19 cellular contexts compared by ENCODE assay signal in the genomic region with DNA sequence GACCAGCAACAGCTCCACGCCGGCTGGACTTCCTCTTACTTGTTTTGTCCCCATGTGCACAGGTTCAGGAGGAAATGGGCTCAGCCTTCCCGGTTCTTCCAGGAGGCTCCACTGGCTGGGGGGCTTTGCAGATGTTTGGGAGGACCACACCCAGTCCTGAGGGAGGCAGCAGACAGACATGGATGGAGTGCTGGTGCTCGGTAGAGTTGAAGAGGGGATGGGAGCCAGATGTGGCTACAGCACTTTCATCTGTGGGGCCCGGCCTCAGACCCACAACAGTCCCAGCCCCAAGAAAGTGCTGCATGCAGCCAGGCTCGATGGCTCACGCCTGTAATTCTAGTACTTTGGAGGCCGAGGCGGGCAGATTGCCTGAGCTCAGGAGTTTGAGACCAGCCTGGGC.
"Had no signal": no experiment of that assay in that cellular context is flagged by ENCODE, and none has a peak within 500 bp of the region (broad histone marks: within the 10 kb centered on the region; RNA-seq: fewer than 3 reads in every experiment).

No MANE protein-coding gene starts in this region.

- H3K4me1 ChIP-seq: foreskin keratinocyte, lower lobe of right lung, neural progenitor cell, parathyroid adenoma, prostate gland, tibial artery, upper lobe of left lung, uterus had no signal

- ATAC-seq: foreskin keratinocyte; left lung; natural killer cell treated with Interleukin-12 subunit alpha and Interleukin-12 subunit beta and Interleukin-15 and Interleukin-18, amount 100 ng/mL, for 72 hours; right lobe of liver; stimulated activated effector memory CD8-positive, alpha-beta T cell treated with anti-CD3 and anti-CD28 coated beads, Interleukin-12 subunit alpha, Interleukin-12 subunit beta, amount 100 ng/mL, for 72 hours; stimulated activated naive CD8-positive, alpha-beta T cell treated with anti-CD3 and anti-CD28 coated beads, Interleukin-15, Interleukin-2, amounts not matched to agents 100 U/mL and 50 U/mL, for 24 hours had no signal

- H3K27me3 Mint-ChIP-seq: memory B cell; natural killer cell treated with Interleukin-12 subunit alpha and Interleukin-12 subunit beta and Interleukin-15 and Interleukin-18, amount 100 ng/mL, for 72 hours had no signal

- H3K4me3 ChIP-seq: esophagus squamous epithelium, left lung, lower lobe of right lung, neural progenitor cell, prostate gland, right lobe of liver, tibial artery, upper lobe of left lung, uterus had no signal

- H3K27ac ChIP-seq: esophagus squamous epithelium, foreskin keratinocyte, left lung, lower lobe of right lung, neural progenitor cell, parathyroid adenoma, prostate gland, right lobe of liver, tibial artery, upper lobe of left lung, uterus had no signal

- H3K27ac Mint-ChIP-seq: memory B cell; natural killer cell treated with Interleukin-12 subunit alpha and Interleukin-12 subunit beta and Interleukin-15 and Interleukin-18, amount 100 ng/mL, for 72 hours; neural progenitor cell had no signal

- H3K27me3 ChIP-seq: esophagus squamous epithelium, foreskin keratinocyte, left lung, neural progenitor cell, right lobe of liver, tibial artery, upper lobe of left lung, uterus had no signal

- H3K9me3 ChIP-seq: esophagus squamous epithelium, left lung, lower lobe of right lung, prostate gland, right lobe of liver, tibial artery, upper lobe of left lung, uterus had no signal

- H3K9me3 Mint-ChIP-seq: immature natural killer cell; memory B cell; natural killer cell treated with Interleukin-12 subunit alpha and Interleukin-12 subunit beta and Interleukin-15 and Interleukin-18, amount 100 ng/mL, for 72 hours; neural progenitor cell; stimulated activated effector memory CD8-positive, alpha-beta T cell treated with anti-CD3 and anti-CD28 coated beads, Interleukin-12 subunit alpha, Interleukin-12 subunit beta, amount 100 ng/mL, for 72 hours had no signal

- H3K9ac ChIP-seq: neural progenitor cell, parathyroid adenoma had no signal

- H3K4me1 Mint-ChIP-seq: memory B cell, neural progenitor cell had no signal

- H3K36me3 ChIP-seq: uterus had no signal

- H3K4me3 Mint-ChIP-seq: memory B cell; natural killer cell treated with Interleukin-12 subunit alpha and Interleukin-12 subunit beta and Interleukin-15 and Interleukin-18, amount 100 ng/mL, for 72 hours; neural progenitor cell; stimulated activated effector memory CD8-positive, alpha-beta T cell treated with anti-CD3 and anti-CD28 coated beads, Interleukin-12 subunit alpha, Interleukin-12 subunit beta, amount 100 ng/mL, for 72 hours had no signal

- DNase-seq: esophagus squamous epithelium; foreskin keratinocyte; immature natural killer cell; left lung; lower lobe of right lung; midbrain; occipital lobe; right lobe of liver; stimulated activated CD8-positive, alpha-beta memory T cell treated with anti-CD3 and anti-CD28 coated beads, Interleukin-4, amount 100 ng/mL, for 48 hours; stimulated activated naive CD8-positive, alpha-beta T cell treated with anti-CD3 and anti-CD28 coated beads, Interleukin-15, Interleukin-2, amounts not matched to agents 100 U/mL and 50 U/mL, for 24 hours; tibial artery; upper lobe of left lung; uterus had no signal
